Comparison of ENCODE assay signal across 1 cellular context in the genomic region with DNA sequence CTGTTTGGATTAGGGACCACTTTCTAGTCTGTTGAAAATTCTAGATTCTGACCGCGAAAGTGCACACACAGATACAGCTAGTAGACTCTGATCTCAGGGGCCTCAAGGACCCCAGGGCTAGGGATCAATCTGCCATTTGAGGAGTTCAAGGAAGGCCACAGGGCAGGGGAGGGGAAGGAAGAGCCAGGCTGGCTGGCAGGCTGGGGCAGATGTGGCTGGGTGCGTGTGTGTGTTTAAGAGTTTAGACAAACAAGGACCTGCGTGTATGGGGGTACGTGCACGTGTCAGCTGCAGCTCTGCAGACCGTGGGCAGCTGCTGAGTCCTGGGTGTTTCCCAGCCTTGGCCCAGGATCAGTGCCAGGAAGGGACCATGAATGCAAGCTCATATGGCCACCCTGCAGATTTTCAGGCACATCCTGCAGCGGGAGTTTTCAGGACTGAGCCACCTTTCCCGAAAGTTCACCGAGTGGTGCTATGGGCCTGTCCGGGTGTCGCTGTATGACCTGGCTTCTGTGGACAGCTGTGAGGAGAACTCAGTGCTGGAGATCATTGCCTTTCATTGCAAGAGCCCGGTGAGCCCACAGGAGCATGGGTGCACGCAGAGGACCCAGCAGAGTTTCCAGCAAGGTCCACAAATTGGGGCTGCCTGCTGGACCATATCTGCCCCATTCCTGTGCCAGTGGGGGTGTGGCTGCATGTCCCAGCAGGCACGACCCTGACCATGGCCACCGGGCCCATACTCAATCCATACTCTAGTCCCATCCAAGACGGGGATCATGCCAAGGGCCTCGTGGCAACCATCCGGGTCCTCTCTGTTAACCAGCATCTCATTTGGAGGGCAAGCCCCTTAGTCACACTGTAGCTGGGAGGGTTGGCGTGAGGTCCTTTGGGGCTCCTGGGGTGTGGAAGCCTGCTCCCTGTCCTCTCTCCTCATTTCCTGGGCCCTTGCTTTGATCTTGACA.
TF ChIP-seq lines count a peak whose summit lies in the region.

No MANE protein-coding gene starts in this region.

TF ChIP-seq in HepG2, 621 proteins besides CTCF, POLR2A, EP300 and RAD21 (continued from another document and continues in another):
- TF ChIP-seq, protein P1, sequence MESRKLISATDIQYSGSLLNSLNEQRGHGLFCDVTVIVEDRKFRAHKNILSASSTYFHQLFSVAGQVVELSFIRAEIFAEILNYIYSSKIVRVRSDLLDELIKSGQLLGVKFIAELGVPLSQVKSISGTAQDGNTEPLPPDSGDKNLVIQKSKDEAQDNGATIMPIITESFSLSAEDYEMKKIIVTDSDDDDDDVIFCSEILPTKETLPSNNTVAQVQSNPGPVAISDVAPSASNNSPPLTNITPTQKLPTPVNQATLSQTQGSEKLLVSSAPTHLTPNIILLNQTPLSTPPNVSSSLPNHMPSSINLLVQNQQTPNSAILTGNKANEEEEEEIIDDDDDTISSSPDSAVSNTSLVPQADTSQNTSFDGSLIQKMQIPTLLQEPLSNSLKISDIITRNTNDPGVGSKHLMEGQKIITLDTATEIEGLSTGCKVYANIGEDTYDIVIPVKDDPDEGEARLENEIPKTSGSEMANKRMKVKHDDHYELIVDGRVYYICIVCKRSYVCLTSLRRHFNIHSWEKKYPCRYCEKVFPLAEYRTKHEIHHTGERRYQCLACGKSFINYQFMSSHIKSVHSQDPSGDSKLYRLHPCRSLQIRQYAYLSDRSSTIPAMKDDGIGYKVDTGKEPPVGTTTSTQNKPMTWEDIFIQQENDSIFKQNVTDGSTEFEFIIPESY (CRISPR knock-in tag; IDR thresholded peaks at IDR 0.05) = no peak; the same call in 1 of the 2 replicates
- TF ChIP-seq RARG (CRISPR knock-in tag; IDR thresholded peaks at IDR 0.05; ENCODE audit: low read depth) (no peak), PHF21A (CRISPR knock-in tag; IDR thresholded peaks at IDR 0.05) (no peak), FOXC1 (CRISPR knock-in tag; IDR thresholded peaks at IDR 0.05; ENCODE audit: borderline replicate concordance) (peak; percentile 25; the same call in 1 of the 2 replicates), ZNF780A (CRISPR knock-in tag; IDR thresholded peaks at IDR 0.05) (no peak), SMYD3 (CRISPR knock-in tag; IDR thresholded peaks at IDR 0.05) (no peak), ZNF772 (CRISPR knock-in tag; IDR thresholded peaks at IDR 0.05) (peak; percentile 67), RFXANK (CRISPR knock-in tag; IDR thresholded peaks at IDR 0.05) (no peak), ZNF557 (CRISPR knock-in tag; IDR thresholded peaks at IDR 0.05) (no peak), ZNF383 (CRISPR knock-in tag; IDR thresholded peaks at IDR 0.05; ENCODE audit: borderline replicate concordance) (no peak), NCOR1 (IDR thresholded peaks at IDR 0.05; ENCODE audit: borderline replicate concordance, low read length) (peak; percentile 63; the same call in 1 of the 2 replicates), ZNF720 (CRISPR knock-in tag; IDR thresholded peaks at IDR 0.05) (no peak), ZNF879 (CRISPR knock-in tag; IDR thresholded peaks at IDR 0.05) (no peak), KAT8 (CRISPR knock-in tag; IDR thresholded peaks at IDR 0.05) (0 out of 2 replicates have a peak, but pooled peaks have one; percentile 18), ZFP36L1 (CRISPR knock-in tag; IDR thresholded peaks at IDR 0.05) (no peak), ZNF841 (CRISPR knock-in tag; IDR thresholded peaks at IDR 0.05; ENCODE audit: borderline replicate concordance) (no peak), CBX2 (IDR thresholded peaks at IDR 0.05; ENCODE audit: low read depth, low read length) (no peak), CBX2 (CRISPR knock-in tag; IDR thresholded peaks at IDR 0.05; ENCODE audit: low read depth) (no peak), NR1H2 (CRISPR knock-in tag; IDR thresholded peaks at IDR 0.05; ENCODE audit: borderline replicate concordance, low read depth) (no peak), HMG20A (CRISPR knock-in tag; IDR thresholded peaks at IDR 0.05; ENCODE audit: borderline replicate concordance) (peak; percentile 58; the same call in 1 of the 2 replicates), ATM (IDR thresholded peaks at IDR 0.05; ENCODE audit: borderline replicate concordance) (no peak), IRX3 (CRISPR knock-in tag; IDR thresholded peaks at IDR 0.05; ENCODE audit: borderline replicate concordance, low read depth) (no peak), LCORL (IDR thresholded peaks at IDR 0.05) (no peak), LCORL (CRISPR knock-in tag; IDR thresholded peaks at IDR 0.05) (peak; percentile 83), SOX6 (IDR thresholded peaks at IDR 0.05) (no peak), SOX6 (CRISPR knock-in tag; IDR thresholded peaks at IDR 0.05) (0 out of 2 replicates have a peak, but pooled peaks have one; percentile 66), SRF (IDR thresholded peaks at IDR 0.05; ENCODE audit: low read depth, low read length) (no peak), MEIS1 (CRISPR knock-in tag; IDR thresholded peaks at IDR 0.05; ENCODE audit: borderline replicate concordance) (no peak), ZNF124 (CRISPR knock-in tag; IDR thresholded peaks at IDR 0.05) (no peak), XRCC5 (optimal IDR thresholded peaks at IDR 0.05; ENCODE audit: low read length) (no peak), SKI (IDR thresholded peaks at IDR 0.05; ENCODE audit: partially characterized antibody) (peak; percentile 30), CCAR2 (optimal IDR thresholded peaks at IDR 0.05; ENCODE audit: low read depth, low read length) (no peak), ZNF451 (CRISPR knock-in tag; IDR thresholded peaks at IDR 0.05) (no peak), ZMAT3 (CRISPR knock-in tag; conservative IDR thresholded peaks at IDR 0.05) (no peak), RBAK (CRISPR knock-in tag; IDR thresholded peaks at IDR 0.05) (no peak; the same call in 1 of the 2 replicates), ZBTB3 (CRISPR knock-in tag; IDR thresholded peaks at IDR 0.05; ENCODE audit: borderline replicate concordance, low read depth) (no peak), ZNF737 (CRISPR knock-in tag; IDR thresholded peaks at IDR 0.05; ENCODE audit: borderline replicate concordance) (no peak; the same call in 1 of the 2 replicates), RCOR2 (CRISPR knock-in tag; IDR thresholded peaks at IDR 0.05) (peak; percentile 15; the same call in 1 of the 2 replicates), ZBTB38 (CRISPR knock-in tag; IDR thresholded peaks at IDR 0.05) (peak; percentile 36; the same call in 1 of the 2 replicates), GTF2F1 (IDR thresholded peaks at IDR 0.05; ENCODE audit: low read length) (no peak), DNMT1 (CRISPR knock-in tag; IDR thresholded peaks at IDR 0.05) (no peak)
- TF ChIP-seq, protein P2, sequence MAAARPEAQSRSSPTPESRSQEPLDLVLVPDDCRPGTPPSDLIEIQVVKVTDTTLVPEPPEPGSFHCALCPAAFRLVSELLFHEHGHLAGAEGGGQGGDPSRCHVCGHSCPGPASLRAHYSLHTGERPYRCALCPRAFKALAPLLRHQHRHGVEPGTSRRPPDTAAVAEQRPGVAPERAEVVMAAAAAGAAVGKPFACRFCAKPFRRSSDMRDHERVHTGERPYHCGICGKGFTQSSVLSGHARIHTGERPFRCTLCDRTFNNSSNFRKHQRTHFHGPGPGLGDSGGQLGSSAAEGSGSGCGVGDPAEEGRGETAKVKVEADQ (CRISPR knock-in tag; IDR thresholded peaks at IDR 0.05; ENCODE audit: borderline replicate concordance) = no peak
- TF ChIP-seq, protein P3, sequence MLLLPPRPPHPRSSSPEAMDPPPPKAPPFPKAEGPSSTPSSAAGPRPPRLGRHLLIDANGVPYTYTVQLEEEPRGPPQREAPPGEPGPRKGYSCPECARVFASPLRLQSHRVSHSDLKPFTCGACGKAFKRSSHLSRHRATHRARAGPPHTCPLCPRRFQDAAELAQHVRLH (CRISPR knock-in tag; IDR thresholded peaks at IDR 0.05; ENCODE audit: borderline replicate concordance, low read depth) = peak; percentile 78; the same call in 1 of the 2 replicates
- TF ChIP-seq, protein P4, sequence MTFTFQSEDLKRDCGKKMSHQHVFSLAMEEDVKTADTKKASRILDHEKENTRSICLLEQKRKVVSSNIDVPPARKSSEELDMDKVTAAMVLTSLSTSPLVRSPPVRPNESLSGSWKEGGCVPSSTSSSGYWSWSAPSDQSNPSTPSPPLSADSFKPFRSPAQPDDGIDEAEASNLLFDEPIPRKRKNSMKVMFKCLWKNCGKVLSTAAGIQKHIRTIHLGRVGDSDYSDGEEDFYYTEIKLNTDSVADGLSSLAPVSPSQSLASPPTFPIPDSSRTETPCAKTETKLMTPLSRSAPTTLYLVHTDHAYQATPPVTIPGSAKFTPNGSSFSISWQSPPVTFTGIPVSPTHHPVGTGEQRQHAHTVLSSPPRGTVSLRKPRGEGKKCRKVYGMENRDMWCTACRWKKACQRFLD (CRISPR knock-in tag; IDR thresholded peaks at IDR 0.05; ENCODE audit: borderline replicate concordance) = no peak
- TF ChIP-seq, protein P5, sequence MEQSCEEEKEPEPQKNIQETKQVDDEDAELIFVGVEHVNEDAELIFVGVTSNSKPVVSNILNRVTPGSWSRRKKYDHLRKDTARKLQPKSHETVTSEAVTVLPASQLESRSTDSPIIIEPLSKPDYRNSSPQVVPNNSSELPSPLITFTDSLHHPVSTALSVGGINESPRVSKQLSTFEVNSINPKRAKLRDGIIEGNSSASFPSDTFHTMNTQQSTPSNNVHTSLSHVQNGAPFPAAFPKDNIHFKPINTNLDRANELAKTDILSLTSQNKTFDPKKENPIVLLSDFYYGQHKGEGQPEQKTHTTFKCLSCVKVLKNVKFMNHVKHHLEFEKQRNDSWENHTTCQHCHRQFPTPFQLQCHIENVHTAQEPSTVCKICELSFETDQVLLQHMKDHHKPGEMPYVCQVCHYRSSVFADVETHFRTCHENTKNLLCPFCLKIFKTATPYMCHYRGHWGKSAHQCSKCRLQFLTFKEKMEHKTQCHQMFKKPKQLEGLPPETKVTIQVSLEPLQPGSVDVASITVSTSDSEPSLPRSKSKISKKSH (CRISPR knock-in tag; IDR thresholded peaks at IDR 0.05; ENCODE audit: borderline replicate concordance) = no peak
- TF ChIP-seq, protein P6, sequence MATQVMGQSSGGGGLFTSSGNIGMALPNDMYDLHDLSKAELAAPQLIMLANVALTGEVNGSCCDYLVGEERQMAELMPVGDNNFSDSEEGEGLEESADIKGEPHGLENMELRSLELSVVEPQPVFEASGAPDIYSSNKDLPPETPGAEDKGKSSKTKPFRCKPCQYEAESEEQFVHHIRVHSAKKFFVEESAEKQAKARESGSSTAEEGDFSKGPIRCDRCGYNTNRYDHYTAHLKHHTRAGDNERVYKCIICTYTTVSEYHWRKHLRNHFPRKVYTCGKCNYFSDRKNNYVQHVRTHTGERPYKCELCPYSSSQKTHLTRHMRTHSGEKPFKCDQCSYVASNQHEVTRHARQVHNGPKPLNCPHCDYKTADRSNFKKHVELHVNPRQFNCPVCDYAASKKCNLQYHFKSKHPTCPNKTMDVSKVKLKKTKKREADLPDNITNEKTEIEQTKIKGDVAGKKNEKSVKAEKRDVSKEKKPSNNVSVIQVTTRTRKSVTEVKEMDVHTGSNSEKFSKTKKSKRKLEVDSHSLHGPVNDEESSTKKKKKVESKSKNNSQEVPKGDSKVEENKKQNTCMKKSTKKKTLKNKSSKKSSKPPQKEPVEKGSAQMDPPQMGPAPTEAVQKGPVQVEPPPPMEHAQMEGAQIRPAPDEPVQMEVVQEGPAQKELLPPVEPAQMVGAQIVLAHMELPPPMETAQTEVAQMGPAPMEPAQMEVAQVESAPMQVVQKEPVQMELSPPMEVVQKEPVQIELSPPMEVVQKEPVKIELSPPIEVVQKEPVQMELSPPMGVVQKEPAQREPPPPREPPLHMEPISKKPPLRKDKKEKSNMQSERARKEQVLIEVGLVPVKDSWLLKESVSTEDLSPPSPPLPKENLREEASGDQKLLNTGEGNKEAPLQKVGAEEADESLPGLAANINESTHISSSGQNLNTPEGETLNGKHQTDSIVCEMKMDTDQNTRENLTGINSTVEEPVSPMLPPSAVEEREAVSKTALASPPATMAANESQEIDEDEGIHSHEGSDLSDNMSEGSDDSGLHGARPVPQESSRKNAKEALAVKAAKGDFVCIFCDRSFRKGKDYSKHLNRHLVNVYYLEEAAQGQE (IDR thresholded peaks at IDR 0.05; ENCODE audit: borderline replicate concordance in 1 of 2, low read depth in 1 of 2, low read length in 2 of 2) = no peak
- TF ChIP-seq, protein P7, sequence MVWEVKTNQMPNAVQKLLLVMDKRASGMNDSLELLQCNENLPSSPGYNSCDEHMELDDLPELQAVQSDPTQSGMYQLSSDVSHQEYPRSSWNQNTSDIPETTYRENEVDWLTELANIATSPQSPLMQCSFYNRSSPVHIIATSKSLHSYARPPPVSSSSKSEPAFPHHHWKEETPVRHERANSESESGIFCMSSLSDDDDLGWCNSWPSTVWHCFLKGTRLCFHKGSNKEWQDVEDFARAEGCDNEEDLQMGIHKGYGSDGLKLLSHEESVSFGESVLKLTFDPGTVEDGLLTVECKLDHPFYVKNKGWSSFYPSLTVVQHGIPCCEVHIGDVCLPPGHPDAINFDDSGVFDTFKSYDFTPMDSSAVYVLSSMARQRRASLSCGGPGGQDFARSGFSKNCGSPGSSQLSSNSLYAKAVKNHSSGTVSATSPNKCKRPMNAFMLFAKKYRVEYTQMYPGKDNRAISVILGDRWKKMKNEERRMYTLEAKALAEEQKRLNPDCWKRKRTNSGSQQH (CRISPR knock-in tag; IDR thresholded peaks at IDR 0.05; ENCODE audit: low read depth) = 0 out of 2 replicates have a peak, but pooled peaks have one; percentile 26
